8 cellular contexts compared by ENCODE assay signal in the genomic region with DNA sequence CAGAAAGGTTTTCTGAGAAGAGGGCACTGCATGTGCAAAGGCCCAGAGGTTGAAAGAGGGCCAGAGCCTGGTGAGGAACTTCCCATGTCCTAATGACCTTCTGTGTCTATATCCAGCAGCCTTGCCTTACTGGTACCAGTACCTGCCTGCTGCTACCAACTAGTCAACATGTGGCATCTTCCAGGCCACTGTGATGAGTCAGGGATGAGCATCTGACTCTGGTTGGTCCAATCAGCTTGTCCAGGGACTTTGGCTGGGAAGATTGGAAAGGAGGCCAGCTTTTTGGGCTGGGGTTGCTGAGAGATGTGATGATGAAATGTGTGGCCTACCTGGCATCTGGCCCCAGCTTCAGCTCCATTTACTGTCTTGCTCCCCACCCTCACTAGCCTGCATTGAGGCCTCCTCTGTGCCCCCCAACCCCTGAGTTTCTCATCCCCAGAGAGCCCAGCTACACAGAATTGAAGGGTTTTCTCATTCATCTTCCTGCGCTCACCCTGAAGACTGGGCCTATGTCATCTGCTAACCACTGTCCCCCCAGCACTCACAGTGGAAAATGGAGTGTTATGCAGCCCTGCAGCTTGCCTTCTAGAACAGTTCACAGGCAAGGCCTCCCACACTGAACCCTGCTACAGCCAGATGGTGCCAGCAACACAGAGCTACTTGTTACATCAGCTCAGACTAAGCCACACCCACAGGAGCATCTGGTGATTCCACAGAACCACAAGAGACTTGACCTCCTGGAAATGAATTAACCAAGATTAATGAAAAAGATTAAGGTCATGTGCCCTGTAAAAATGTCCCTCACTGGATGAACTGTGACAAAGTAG. TPM values are rescaled to one million over a fixed set of nuclear protein-coding genes. Genes with fewer than 3 reads are reported as not detected.
DNase-seq lines count a peak whose midpoint lies in the region; ATAC-seq and TF ChIP-seq lines count a peak whose summit lies in the region.

No MANE protein-coding gene starts in this region.

- peaks cover 16% of the 10 kb centered on the region for H4K20me1 ChIP-seq in smooth muscle cell (ENCODE audit: low read depth)

- DNase-seq in COLO829 (ENCODE audit: low spot score), result peak; percentile 88
- peak; percentile 56 for DNase-seq in HT1080 (ENCODE audit: low read depth)
- DNase-seq in SK-MEL-5 (ENCODE audit: low read depth, low spot score), result peak; percentile 85
- DNase-seq in astrocyte of the spinal cord (ENCODE audit: low read depth, low spot score), result peak; percentile 85
- DNase-seq in smooth muscle cell (lab: John Stamatoyannopoulos, UW; ENCODE audit: unreplicated experiment), result peak; percentile 34

- 63% methylated on average over 1 of the region's 1 CpG for WGBS in smooth muscle cell (ENCODE audit: low lambda C conversion rate)

- H3K9me3 ChIP-seq in iPS-18c (ENCODE audit: control insufficient read depth, insufficient read depth, low read length) (no peaks in the 10 kb centered on the region), smooth muscle cell (replicated peaks; ENCODE audit: low read depth) (no peaks in the 10 kb centered on the region)

- peaks cover 11% of the 10 kb centered on the region for H3K4me1 ChIP-seq in smooth muscle cell (ENCODE audit: low read depth)

- in situ Hi-C loops in SK-MEL-5 (cut with HindIII; ENCODE audit: low pct_unique_long_range_greater_than_20kb, low sequenced_read_pairs), result no loop called here
- in situ Hi-C loops in astrocyte of the spinal cord (cut with HindIII; ENCODE audit: low sequenced_read_pairs), result no loop called here

- H3K4me2 ChIP-seq in smooth muscle cell, result peak overlapping the region; percentile 82

- H3K79me2 ChIP-seq in smooth muscle cell (ENCODE audit: low read depth), result peaks cover 33% of the 10 kb centered on the region

- no peak overlapping the region for H3K9ac ChIP-seq in smooth muscle cell (ENCODE audit: low read depth)

- peak overlapping the region; percentile 72 for H3K27ac ChIP-seq in smooth muscle cell (ENCODE audit: low read depth)

- TF ChIP-seq CTCF in astrocyte of the spinal cord (IDR thresholded peaks at IDR 0.05; ENCODE audit: low read depth, low read length), result peak; percentile 18
- TF ChIP-seq CTCF in smooth muscle cell (IDR thresholded peaks at IDR 0.05; ENCODE audit: borderline replicate concordance, insufficient read depth, poor library complexity, severe bottlenecking), result no peak

- H3K36me3 ChIP-seq in smooth muscle cell (ENCODE audit: low read depth), result no peaks in the 10 kb centered on the region

- peaks cover 9% of the 10 kb centered on the region for H3F3A ChIP-seq in smooth muscle cell (ENCODE audit: low read depth)

- H3K27me3 ChIP-seq in smooth muscle cell (ENCODE audit: low read depth), result no peaks in the 10 kb centered on the region

- no peak overlapping the region for H2AFZ ChIP-seq in smooth muscle cell (ENCODE audit: low read depth)

- peak overlapping the region; percentile 90 for H3K4me3 ChIP-seq in astrocyte of the spinal cord (ENCODE audit: low read depth, low read length)
- peak overlapping the region; percentile 99 for H3K4me3 ChIP-seq in iPS-18c (ENCODE audit: insufficient read depth, low read depth, low read length)
- peak overlapping the region; percentile 80 for H3K4me3 ChIP-seq in smooth muscle cell

- ATAC-seq in HG03097 (IDR thresholded peaks at IDR 0.05; ENCODE audit: low FRiP score, unreplicated experiment), result no peak
- ATAC-seq in GM18520 (IDR thresholded peaks at IDR 0.05; ENCODE audit: unreplicated experiment), result no peak

RNA-seq across cellular contexts. Expression of a gene that starts 1.3 kb away (rescaled TPM):
- total RNA-seq in HT1080 (2014; rRNA removed; shearing (Covaris generic)), result 180 and 202 TPM in 2 replicates
- polyA plus RNA-seq in HT1080 (2015; cell fraction: cytosol; rRNA removed), result 188 and 212 TPM in 2 replicates
- 166 and 185 TPM in 2 replicates for polyA plus RNA-seq in HT1080 (2015; cell fraction: nucleus; rRNA removed)
- total RNA-seq in SK-MEL-5 (2014; rRNA removed; shearing (Covaris generic)), result 59.7 and 66.9 TPM in 2 replicates
- polyA plus RNA-seq in SK-MEL-5 (2015; cell fraction: cytosol; rRNA removed), result 127 and 137 TPM in 2 replicates
- polyA plus RNA-seq in SK-MEL-5 (2015; cell fraction: nucleus; rRNA removed), result 35.3 and 40.6 TPM in 2 replicates
- total RNA-seq in smooth muscle cell, result 71.8 and 80.9 TPM in 2 replicates
- 91.0 and 96.8 TPM in 2 replicates for polyA plus RNA-seq in smooth muscle cell

RNA-seq across cellular contexts. Expression of a gene that starts 5.3 kb away (rescaled TPM):
- total RNA-seq in HT1080 (2014; rRNA removed; shearing (Covaris generic)), result 1.5 and 1.8 TPM in 2 replicates
- polyA plus RNA-seq in HT1080 (2015; cell fraction: cytosol; rRNA removed), result 6.9 and 7.5 TPM in 2 replicates
- polyA plus RNA-seq in HT1080 (2015; cell fraction: nucleus; rRNA removed), result 17.7 and 23.2 TPM in 2 replicates
- total RNA-seq in SK-MEL-5 (2014; rRNA removed; shearing (Covaris generic)), result 2.9 and 3.2 TPM in 2 replicates
- polyA plus RNA-seq in SK-MEL-5 (2015; cell fraction: cytosol; rRNA removed), result 4.8 and 6.1 TPM in 2 replicates
- polyA plus RNA-seq in SK-MEL-5 (2015; cell fraction: nucleus; rRNA removed), result 39.5 TPM in 2 replicates
- total RNA-seq in smooth muscle cell, result 6.0 and 7.0 TPM in 2 replicates
- 11.0 and 11.9 TPM in 2 replicates for polyA plus RNA-seq in smooth muscle cell

RNA-seq across cellular contexts. Expression of a gene that starts 14.8 kb away (rescaled TPM):
- not detected in 2 replicates for total RNA-seq in HT1080 (2014; rRNA removed; shearing (Covaris generic))
- polyA plus RNA-seq in HT1080 (2015; cell fraction: cytosol; rRNA removed), result not detected in 2 replicates
- not detected in 2 replicates for polyA plus RNA-seq in HT1080 (2015; cell fraction: nucleus; rRNA removed)
- total RNA-seq in SK-MEL-5 (2014; rRNA removed; shearing (Covaris generic)), result not detected in 2 replicates
- not detected in 2 replicates for polyA plus RNA-seq in SK-MEL-5 (2015; cell fraction: cytosol; rRNA removed)
- not detected in 2 replicates for polyA plus RNA-seq in SK-MEL-5 (2015; cell fraction: nucleus; rRNA removed)
- 0.09 TPM in 1 of 2 replicates, not detected in the other for total RNA-seq in smooth muscle cell
- polyA plus RNA-seq in smooth muscle cell, result not detected in 2 replicates

RNA-seq across cellular contexts. Expression of a gene that starts 38.2 kb away (rescaled TPM):
- 67.2 and 72.9 TPM in 2 replicates for total RNA-seq in HT1080 (2014; rRNA removed; shearing (Covaris generic))
- polyA plus RNA-seq in HT1080 (2015; cell fraction: cytosol; rRNA removed), result 70.9 and 76.5 TPM in 2 replicates
- polyA plus RNA-seq in HT1080 (2015; cell fraction: nucleus; rRNA removed), result 52.1 and 55.6 TPM in 2 replicates
- total RNA-seq in SK-MEL-5 (2014; rRNA removed; shearing (Covaris generic)), result 42.4 and 44.2 TPM in 2 replicates
- polyA plus RNA-seq in SK-MEL-5 (2015; cell fraction: cytosol; rRNA removed), result 62.0 and 82.6 TPM in 2 replicates
- 21.0 and 21.3 TPM in 2 replicates for polyA plus RNA-seq in SK-MEL-5 (2015; cell fraction: nucleus; rRNA removed)
- total RNA-seq in smooth muscle cell, result 48.3 and 48.6 TPM in 2 replicates
- polyA plus RNA-seq in smooth muscle cell, result 26.1 and 28.6 TPM in 2 replicates

RNA-seq across cellular contexts. Expression of a gene that starts 42.3 kb away (rescaled TPM):
- 57.6 and 71.5 TPM in 2 replicates for total RNA-seq in HT1080 (2014; rRNA removed; shearing (Covaris generic))
- polyA plus RNA-seq in HT1080 (2015; cell fraction: cytosol; rRNA removed), result 41.4 and 41.5 TPM in 2 replicates
- polyA plus RNA-seq in HT1080 (2015; cell fraction: nucleus; rRNA removed), result 60.8 and 66.9 TPM in 2 replicates
- total RNA-seq in SK-MEL-5 (2014; rRNA removed; shearing (Covaris generic)), result 98.8 and 103 TPM in 2 replicates
- 149 and 152 TPM in 2 replicates for polyA plus RNA-seq in SK-MEL-5 (2015; cell fraction: cytosol; rRNA removed)
- polyA plus RNA-seq in SK-MEL-5 (2015; cell fraction: nucleus; rRNA removed), result 36.8 and 46.7 TPM in 2 replicates
- 35.7 and 50.2 TPM in 2 replicates for total RNA-seq in smooth muscle cell
- 59.4 and 66.7 TPM in 2 replicates for polyA plus RNA-seq in smooth muscle cell

Comparison
In these comparisons a context has a peak if more than half of its experiments do, and no peak if none do; other contexts are left out.
1. DNase-seq: peak in every context shown above with its lines; median percentile 88 in COLO829; 85 in SK-MEL-5; 85 in astrocyte of the spinal cord; 56 in HT1080; 34 in smooth muscle cell.